20 cellular contexts compared by ENCODE assay signal in the genomic region with DNA sequence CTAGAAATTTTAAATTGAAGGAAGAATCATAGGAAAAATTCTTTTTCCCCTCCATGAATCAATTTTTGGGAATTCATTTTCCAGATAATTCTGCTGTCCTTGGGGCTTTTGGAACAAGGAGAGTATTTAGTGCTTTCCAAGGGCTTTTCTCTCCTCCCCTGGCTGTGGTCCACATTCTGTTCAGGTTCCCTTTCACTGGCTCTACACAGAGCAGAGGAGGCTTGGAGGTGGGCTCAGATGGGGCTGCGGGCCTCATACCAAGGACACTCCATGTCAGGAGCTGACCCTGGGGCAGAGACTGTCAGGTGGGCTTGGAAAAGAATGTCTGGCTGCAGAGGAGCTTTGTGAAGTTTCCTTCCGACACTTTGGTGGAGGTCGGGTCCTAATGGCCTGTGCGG.
"Had no signal": no experiment of that assay in that cellular context is flagged by ENCODE, and none has a peak within 500 bp of the region (broad histone marks: within the 10 kb centered on the region; RNA-seq: fewer than 3 reads in every experiment).

No MANE protein-coding gene starts in this region.

- ATAC-seq: activated CD8-positive, alpha-beta memory T cell treated with anti-CD3 and anti-CD28 coated beads, Interleukin-2, amount 10 ng/mL, durations not matched to agents 7 days and 5 days; foreskin keratinocyte; natural killer cell; stimulated activated naive B cell treated with anti-CD40 and anti-IgM and Interleukin-4, amounts not matched to agents 10 μg/mL and 1 μg/mL and 100 μg/mL, for 72 hours had no signal

- H3K9me3 ChIP-seq: pancreas, thyroid gland, vagina had no signal

- DNase-seq: activated B cell treated with CpG ODN at 0.5 μM for 24 hours; activated CD4-positive, alpha-beta memory T cell treated with anti-CD3 and anti-CD28 coated beads for 36 hours; activated CD4-positive, alpha-beta T cell treated with anti-CD3 and anti-CD28 coated beads for 4 hours; activated CD8-positive, alpha-beta memory T cell treated with anti-CD3 and anti-CD28 coated beads, Interleukin-2, amount 10 ng/mL, durations not matched to agents 7 days and 5 days; activated naive CD4-positive, alpha-beta T cell treated with Interleukin-2 at 50 U/mL for 16 hours; activated naive CD8-positive, alpha-beta T cell treated with anti-CD3 and anti-CD28 coated beads, Interleukin-2, amount 10 ng/mL, durations not matched to agents 7 days and 5 days; activated T-cell treated with anti-CD3 and anti-CD28 coated beads, Interleukin-2, amount 50 U/mL, for 1 hour; amygdala; caudate nucleus; dorsolateral prefrontal cortex; endodermal cell; kidney glomerular epithelial cell; natural killer cell; pancreas; stimulated activated naive B cell treated with anti-CD40 and anti-IgM and Interleukin-4, amounts not matched to agents 10 μg/mL and 1 μg/mL and 100 μg/mL, for 72 hours; SW 1271; T-helper 2 cell; thyroid gland had no signal

- H3K27ac ChIP-seq: dorsolateral prefrontal cortex, foreskin keratinocyte, thyroid gland, vagina had no signal

- H3K36me3 ChIP-seq: pancreas, thyroid gland, vagina had no signal

- H3K4me3 ChIP-seq: dorsolateral prefrontal cortex, pancreas, thyroid gland, vagina had no signal

- H3K4me1 ChIP-seq: foreskin keratinocyte had no signal

- H3K27me3 ChIP-seq: dorsolateral prefrontal cortex, foreskin keratinocyte, pancreas, thyroid gland, vagina had no signal
